Comparison of ENCODE assay signal across 1 cellular context in the genomic region with DNA sequence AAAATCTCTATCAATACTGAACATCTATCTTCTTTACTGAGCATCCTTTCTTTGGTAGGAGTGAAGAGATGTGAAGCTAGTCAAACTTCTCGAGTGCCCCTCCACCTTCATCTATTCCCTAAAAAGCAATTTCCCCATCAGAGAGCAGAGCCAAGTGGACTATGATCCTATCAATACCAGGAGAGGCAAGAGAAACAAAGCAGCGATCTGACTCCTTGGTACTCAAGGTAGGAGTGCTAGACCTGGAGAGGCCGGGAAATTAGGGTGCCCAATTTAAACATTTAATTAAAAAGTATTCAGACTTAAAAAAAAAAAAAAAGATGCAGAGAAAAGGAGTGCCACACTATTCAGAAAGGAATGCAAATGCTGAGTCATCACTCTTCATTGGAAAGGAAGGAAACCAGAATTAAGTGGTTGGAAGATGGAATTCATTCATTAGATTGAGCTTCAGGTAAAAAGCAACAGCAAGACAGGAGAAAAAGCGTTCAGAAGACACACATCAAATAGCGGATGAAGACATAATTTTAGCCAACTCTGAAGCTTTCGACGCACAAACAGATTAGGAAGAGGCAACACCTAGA.
TF ChIP-seq lines count a peak whose summit lies in the region.

No MANE protein-coding gene starts in this region.

TF ChIP-seq in K562, 482 proteins besides CTCF, POLR2A, EP300 and RAD21 (continued from another document):
- TF ChIP-seq NFE2L1 (tag; IDR thresholded peaks at IDR 0.05; ENCODE audit: borderline replicate concordance, low read depth) (peak; percentile 78), SMARCE1 (IDR thresholded peaks at IDR 0.05) (peak; percentile 11; the same call in 1 of the 2 replicates), MCM2 (IDR thresholded peaks at IDR 0.05; ENCODE audit: low read depth) (no peak), ZNF311 (CRISPR knock-in tag; IDR thresholded peaks at IDR 0.05) (no peak), ZNF316 (IDR thresholded peaks at IDR 0.05) (peak; percentile 99), NFE2 (IDR thresholded peaks at IDR 0.05; ENCODE audit: low read depth) (peak; percentile 88), DPF2 (IDR thresholded peaks at IDR 0.05) (peak; percentile 58; the same call in 1 of the 2 replicates), MAFG (tag; conservative IDR thresholded peaks at IDR 0.05) (peak; percentile 99), SMARCA4 (IDR thresholded peaks at IDR 0.05) (peak; percentile 63), SMARCC2 (IDR thresholded peaks at IDR 0.05; ENCODE audit: low read depth) (0 out of 2 replicates have a peak, but pooled peaks have one; percentile 38), ELF4 (CRISPR knock-in tag; IDR thresholded peaks at IDR 0.05) (no peak), MAFF (IDR thresholded peaks at IDR 0.05; ENCODE audit: low read length) (peak; percentile 99), C11orf30 (IDR thresholded peaks at IDR 0.05; ENCODE audit: low read depth) (peak; percentile 98), MAFK (IDR thresholded peaks at IDR 0.05; ENCODE audit: low read length) (peak; percentile 99)
- TF ChIP-seq, protein P1, sequence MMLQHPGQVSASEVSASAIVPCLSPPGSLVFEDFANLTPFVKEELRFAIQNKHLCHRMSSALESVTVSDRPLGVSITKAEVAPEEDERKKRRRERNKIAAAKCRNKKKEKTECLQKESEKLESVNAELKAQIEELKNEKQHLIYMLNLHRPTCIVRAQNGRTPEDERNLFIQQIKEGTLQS (IDR thresholded peaks at IDR 0.05) = 0 out of 2 replicates have a peak, but pooled peaks have one; percentile 22
- TF ChIP-seq, protein P1 (CRISPR knock-in tag; conservative IDR thresholded peaks at IDR 0.05) = no peak
